In genomic region chr22:22548349-22548716, GRCh38 we compare ENCODE assay signal across 35 cellular contexts. TPM values are rescaled to one million over a fixed set of nuclear protein-coding genes. Genes with fewer than 3 reads are reported as not detected.
"Had no signal": no experiment of that assay in that cellular context is flagged by ENCODE, and none has a peak within 500 bp of the region (broad histone marks: within the 10 kb centered on the region; RNA-seq: fewer than 3 reads in every experiment).

No MANE protein-coding gene starts in this region.

- H3K27ac ChIP-seq: left lung, lower lobe of right lung, neural progenitor cell, pancreas, prostate gland, skin epidermis, suprapubic skin, thoracic aorta, tibial artery, upper lobe of right lung, uterus had no signal

- H2AFZ ChIP-seq: neural progenitor cell had no signal

- FAIRE-seq: islet of Langerhans, kidney, pancreas had no signal

- H3K9ac ChIP-seq: neural progenitor cell had no signal

- H3K4me2 ChIP-seq: neural progenitor cell had no signal

- ATAC-seq: left colon; left lung; lower lobe of right lung; natural killer cell; pancreas; right cardiac atrium; sciatic nerve; stimulated activated effector memory CD8-positive, alpha-beta T cell treated with anti-CD3 and anti-CD28 coated beads, Interleukin-12 subunit alpha, Interleukin-12 subunit beta, amount 100 ng/mL, for 72 hours; upper lobe of right lung had no signal

- H3K36me3 ChIP-seq: left lung, lower lobe of right lung, neural progenitor cell, pancreas, prostate gland, suprapubic skin, thoracic aorta, tibial artery, upper lobe of right lung, uterus had no signal

- H3K27me3 ChIP-seq: pancreas, upper lobe of right lung, uterus had no signal

- H3K9me3 ChIP-seq: left lung, lower lobe of right lung, pancreas, prostate gland, suprapubic skin, thoracic aorta, tibial artery, upper lobe of right lung, uterus had no signal

- H3K4me3 ChIP-seq: left lung, lower lobe of right lung, neural progenitor cell, pancreas, prostate gland, skin epidermis, suprapubic skin, thoracic aorta, tibial artery, upper lobe of right lung, uterus had no signal

- H3K4me1 ChIP-seq: left lung, lower lobe of right lung, neural progenitor cell, pancreas, prostate gland, suprapubic skin, tibial artery, upper lobe of right lung, uterus had no signal

- DNase-seq: hypothalamus; immature natural killer cell; kidney; left colon; left lung; lower lobe of right lung; mammary epithelial cell; mesenchymal stem cell; naive B cell; natural killer cell; nephron progenitor cell; pancreas; posterior cingulate gyrus; retina; right cardiac atrium; stimulated activated CD4-positive, alpha-beta T cell treated with anti-CD3 and anti-CD28 coated beads, Interleukin-12 subunit alpha, Interleukin-12 subunit beta, amount 100 ng/mL, for 4 hours; stimulated activated CD4-positive, alpha-beta T cell treated with anti-CD3 and anti-CD28 coated beads, Interleukin-15, amount 100 ng/mL, for 24 hours; stimulated activated CD4-positive, alpha-beta T cell treated with anti-CD3 and anti-CD28 coated beads, Interleukin-2, amount 100 ng/mL, for 24 hours; stimulated activated CD4-positive, alpha-beta T cell treated with anti-CD3 and anti-CD28 coated beads, Interleukin-4, amount 100 ng/mL, for 24 hours; stimulated activated naive CD4-positive, alpha-beta T cell; tibial artery; trophoblast cell; upper lobe of right lung; uterus had no signal

RNA-seq across cellular contexts. Expression of gene PRAME, which starts 10.7 kb away (rescaled TPM):
- total RNA-seq: left colon, left lung, liver, lower lobe of right lung, mammary epithelial cell, natural killer cell, right cardiac atrium, subcutaneous adipose tissue, suprapubic skin, thoracic aorta, upper lobe of right lung had no signal
- polyA plus RNA-seq: immature natural killer cell, liver, pancreas had no signal

RNA-seq across cellular contexts. Expression of gene ZNF280A, which starts 28.3 kb away (rescaled TPM):
- total RNA-seq: kidney, left colon, left lung, liver, lower lobe of right lung, mammary epithelial cell, natural killer cell, osteoblast, pancreas, prostate gland, right cardiac atrium, sciatic nerve, subcutaneous adipose tissue, suprapubic skin, thoracic aorta, upper lobe of right lung, uterus had no signal
- polyA plus RNA-seq: immature natural killer cell, liver, mammary epithelial cell, pancreas, right cardiac atrium had no signal

RNA-seq across cellular contexts. Expression of gene ZNF280B, which starts 39.8 kb away (rescaled TPM):
- total RNA-seq: thoracic aorta had no signal
